Comparison of ENCODE assay signal across 9 cellular contexts in genomic region chr9:116409659-116410058, GRCh38.
"Had no signal": no experiment of that assay in that cellular context is flagged by ENCODE, and none has a peak within 500 bp of the region (broad histone marks: within the 10 kb centered on the region; RNA-seq: fewer than 3 reads in every experiment).

No MANE protein-coding gene starts in this region.

- H3K9me3 Mint-ChIP-seq: HFFc6, IgD-negative memory B cell had no signal

- H2AFZ ChIP-seq: GM23248 had no signal

- H3K9me3 ChIP-seq: HAP-1 had no signal

- H3K27ac Mint-ChIP-seq: HFFc6, IgD-negative memory B cell had no signal

- H3K4me3 Mint-ChIP-seq: HFFc6, IgD-negative memory B cell had no signal

- H3K4me1 ChIP-seq: HAP-1 had no signal

- H3K4me1 Mint-ChIP-seq: IgD-negative memory B cell had no signal

- H3K27me3 Mint-ChIP-seq: IgD-negative memory B cell had no signal

- H3K4me3 ChIP-seq: GM23248, HAP-1 had no signal

- DNase-seq: GM23248, GOT3, H7, HFFc6 had no signal

- H3K9ac ChIP-seq: GM23248 had no signal

- H3K36me3 ChIP-seq: HAP-1 had no signal

- ATAC-seq: HCT116, HepG2 had no signal

- FAIRE-seq: HepG2 had no signal

- H3K27ac ChIP-seq: GM23248, HL-60 had no signal
